1 cellular context compared by ENCODE assay signal in the genomic region with DNA sequence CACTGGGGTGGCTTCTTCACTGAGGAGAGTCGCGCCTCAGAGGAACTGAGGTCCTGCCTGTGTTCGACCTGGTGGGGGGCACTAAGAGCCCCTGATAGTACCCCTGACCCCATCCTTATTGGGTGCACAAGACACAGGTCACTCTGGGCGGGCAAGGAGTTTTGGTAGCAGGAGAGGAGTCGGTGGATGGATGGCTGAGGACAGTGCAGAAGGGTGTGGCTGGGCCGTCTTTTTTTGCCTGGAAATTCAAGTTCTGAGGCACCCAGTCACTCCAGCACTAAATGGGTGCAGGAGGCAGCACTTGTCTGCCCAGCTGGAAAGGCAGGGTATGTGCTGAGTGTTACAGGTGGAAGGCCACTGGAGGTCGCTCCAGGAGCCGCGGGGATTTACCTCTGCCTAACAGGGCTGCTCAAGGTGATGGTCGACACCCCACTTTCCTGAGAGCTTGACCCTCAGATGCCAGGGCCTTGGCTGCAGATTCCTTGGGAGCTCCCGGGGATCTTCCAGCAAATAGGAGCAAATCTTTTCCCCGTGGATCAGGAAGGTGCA.
TF ChIP-seq lines count a peak whose summit lies in the region.

No MANE protein-coding gene starts in this region.

TF ChIP-seq in HCT116, 20 proteins besides CTCF, POLR2A, EP300 and RAD21 (continued from another document):
- no peak for TF ChIP-seq TCF7L2 (IDR thresholded peaks at IDR 0.05; ENCODE audit: borderline replicate concordance, extremely low read depth, insufficient read depth, insufficient read length)
- TF ChIP-seq, protein P1, sequence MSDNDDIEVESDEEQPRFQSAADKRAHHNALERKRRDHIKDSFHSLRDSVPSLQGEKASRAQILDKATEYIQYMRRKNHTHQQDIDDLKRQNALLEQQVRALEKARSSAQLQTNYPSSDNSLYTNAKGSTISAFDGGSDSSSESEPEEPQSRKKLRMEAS (IDR thresholded peaks at IDR 0.05): no peak
- TF ChIP-seq ATF3 (IDR thresholded peaks at IDR 0.05): no peak
TF ChIP-seq in HCT116: peak in this region for 0.
